In genomic region chr7:45293295-45293942, GRCh38 we compare ENCODE assay signal across 23 cellular contexts.
"Had no signal": no experiment of that assay in that cellular context is flagged by ENCODE, and none has a peak within 500 bp of the region (broad histone marks: within the 10 kb centered on the region; RNA-seq: fewer than 3 reads in every experiment).

No MANE protein-coding gene starts in this region.

- H3K27ac ChIP-seq: breast epithelium, colonic mucosa, neutrophil, sigmoid colon, tibial nerve, VCaP had no signal

- H3K4me3 ChIP-seq: breast epithelium, colonic mucosa, lung, sigmoid colon, smooth muscle cell, tibial nerve had no signal

- H3K4me2 ChIP-seq: smooth muscle cell had no signal

- DNase-seq: activated CD4-positive, alpha-beta T cell treated with anti-CD3 and anti-CD28 coated beads for 4 hours; activated CD4-positive, alpha-beta T cell treated with anti-CD3 and anti-CD28 coated beads, Interleukin-2, amount 50 U/mL, for 4 hours; activated naive CD4-positive, alpha-beta T cell; activated T-cell treated with anti-CD3 and anti-CD28 coated beads for 4 hours; activated T-cell treated with anti-CD3 and anti-CD28 coated beads, Interleukin-2, amount 50 U/mL, for 72 hours; colonic mucosa; effector CD8-positive, alpha-beta T cell; erythroblast; head of caudate nucleus; naive B cell; nephron progenitor cell; sigmoid colon; stimulated activated CD4-positive, alpha-beta T cell treated with anti-CD3 and anti-CD28 coated beads, Interleukin-1b, Interleukin-23, amount 100 ng/mL, for 48 hours; stimulated activated CD4-positive, alpha-beta T cell treated with anti-CD3 and anti-CD28 coated beads, Interleukin-4, amount 100 ng/mL, for 4 hours; stimulated activated CD8-positive, alpha-beta memory T cell treated with anti-CD3 and anti-CD28 coated beads, Interleukin-4, amount 100 ng/mL, for 48 hours; stimulated activated naive B cell treated with anti-CD40 and anti-IgM and Interleukin-4, amounts not matched to agents 10 μg/mL and 1 μg/mL and 100 μg/mL, for 72 hours; T-helper 9 cell had no signal

- H3K36me3 ChIP-seq: breast epithelium, colonic mucosa, neutrophil, sigmoid colon, tibial nerve had no signal

- H3K9me3 ChIP-seq: colonic mucosa, neutrophil had no signal

- H3K27me3 ChIP-seq: breast epithelium, colonic mucosa, neutrophil, sigmoid colon, tibial nerve had no signal

- H3K4me1 ChIP-seq: breast epithelium, colonic mucosa, sigmoid colon, tibial nerve had no signal
